ENCODE assay signal across 15 cellular contexts in the genomic region with DNA sequence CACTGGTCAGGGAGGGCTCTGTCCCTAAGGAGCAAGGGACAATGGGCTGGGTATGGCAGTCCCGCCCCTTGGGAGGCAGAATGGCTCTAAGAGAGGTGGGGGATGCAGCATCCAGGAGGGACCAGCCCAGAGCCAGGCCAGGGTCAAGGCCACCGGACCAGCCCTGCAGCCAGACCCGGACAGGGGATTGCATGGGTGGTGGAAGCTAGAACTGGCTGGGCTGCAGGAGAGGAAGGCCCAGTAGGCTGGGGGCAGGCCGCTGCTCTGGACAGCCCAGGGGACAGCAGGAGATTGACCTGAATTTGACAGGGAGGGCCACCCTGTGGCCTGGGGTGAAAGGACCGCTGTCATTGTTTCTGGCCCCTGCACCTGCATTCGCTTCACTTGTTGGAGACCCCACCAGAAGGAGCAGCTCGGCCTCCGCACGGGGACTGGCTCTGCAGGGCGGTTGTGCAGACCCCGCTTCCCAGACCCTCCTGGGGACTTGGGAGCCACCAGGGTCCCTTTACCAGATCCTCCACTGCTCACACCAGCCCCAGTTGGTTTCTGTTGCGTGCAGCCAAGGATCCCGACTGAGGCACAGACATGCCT. TPM values are rescaled to one million over a fixed set of nuclear protein-coding genes. Genes with fewer than 3 reads are reported as not detected.
DNase-seq lines count a peak whose midpoint lies in the region; ATAC-seq and TF ChIP-seq lines count a peak whose summit lies in the region.
"Had no signal": no experiment of that assay in that cellular context is flagged by ENCODE, and none has a peak within 500 bp of the region (broad histone marks: within the 10 kb centered on the region; RNA-seq: fewer than 3 reads in every experiment).

No MANE protein-coding gene starts in this region.

- peak; percentile 24 for ATAC-seq in HCT116
- ATAC-seq in natural killer cell: no peak
- no peak for ATAC-seq in HG03460 (IDR thresholded peaks at IDR 0.05; ENCODE audit: unreplicated experiment)
- ATAC-seq: activated T-helper 17 cell treated with anti-CD3 and anti-CD28 coated beads, Interleukin-2, amount 50 U/mL, for 72 hours had no signal

- H3K4me1 ChIP-seq in HCT116 (ENCODE audit: control insufficient read depth in 1 of 2, insufficient read depth in 2 of 2, low read length in 2 of 2): peaks cover 12 to 27% of the 10 kb centered on the region in 2 experiments
- peaks cover 94% of the 10 kb centered on the region for H3K4me1 ChIP-seq in muscle layer of colon (ENCODE audit: insufficient read depth, low read length)
- peaks cover 87% of the 10 kb centered on the region for H3K4me1 ChIP-seq in stomach smooth muscle (ENCODE audit: control insufficient read depth, insufficient read depth, low read length)

- H3K4me3 Mint-ChIP-seq in MCF 10A (ENCODE audit: unreplicated experiment): peak overlapping the region; percentile 4
- no peak overlapping the region for H3K4me3 Mint-ChIP-seq in natural killer cell
- H3K4me3 Mint-ChIP-seq: activated CD4-positive, alpha-beta memory T cell treated with anti-CD3 and anti-CD28 coated beads, Interleukin-2, amount 10 ng/mL, durations not matched to agents 7 days and 5 days; activated T-helper 17 cell treated with anti-CD3 and anti-CD28 coated beads, Interleukin-2, amount 50 U/mL, for 72 hours had no signal

- H3K36me3 Mint-ChIP-seq in MCF 10A (ENCODE audit: insufficient read depth, unreplicated experiment) (no peaks in the 10 kb centered on the region), natural killer cell (no peaks in the 10 kb centered on the region)

- H3K4me3 ChIP-seq in HCT116 (replicated peaks in 1 of 2; ENCODE audit: low read depth in 1 of 2, low read length in 2 of 2) (peak overlapping the region in 1 of 2 experiments; percentile 11; a peak in 1 of 4 replicates), muscle layer of colon (ENCODE audit: low read depth in 1 of 2, low read length in 2 of 2) (peak overlapping the region in 1 of 2 donors; percentile 24), stomach smooth muscle (ENCODE audit: low read length in 2 of 2) (peak overlapping the region; percentile 47)
- H3K4me3 ChIP-seq: vagina had no signal

- POLR2A ChIA-PET in HCT116 (lab: Charles Lee): no interaction called here
- POLR2A ChIA-PET in MCF 10A (lab: Yijun Ruan, JAX): interaction anchor here (0.6 to 4.7 kb wide), 13 partner anchors 10 to 366 kb away, joined by 3 to 53 read pairs (median 5); partner anchors contain the start of genes HES6 and SCLY

- no peaks in the 10 kb centered on the region for H3K9me2 ChIP-seq in HCT116 (ENCODE audit: insufficient read depth)

- no peaks in the 10 kb centered on the region for H3K36me3 ChIP-seq in HCT116 (ENCODE audit: control insufficient read depth in 1 of 2, insufficient read depth in 2 of 2, low read length in 2 of 2)
- no peaks in the 10 kb centered on the region for H3K36me3 ChIP-seq in muscle layer of colon (ENCODE audit: insufficient read depth, low read length)
- peaks cover 0 to 3% of the 10 kb centered on the region in 2 donors for H3K36me3 ChIP-seq in stomach smooth muscle (ENCODE audit: control insufficient read depth in 2 of 2, insufficient read depth in 2 of 2, low read length in 2 of 2)
- H3K36me3 ChIP-seq: vagina had no signal

- H3K9me3 ChIP-seq in HCT116 (ENCODE audit: control insufficient read depth in 1 of 2, insufficient read depth in 1 of 2, low read depth in 1 of 2, low read length in 2 of 2): no peaks in the 10 kb centered on the region
- no peaks in the 10 kb centered on the region for H3K9me3 ChIP-seq in muscle layer of colon (ENCODE audit: low read length)
- H3K9me3 ChIP-seq in stomach smooth muscle (ENCODE audit: control insufficient read depth in 2 of 2, low read length in 2 of 2): no peaks in the 10 kb centered on the region
- H3K9me3 ChIP-seq: vagina had no signal

- no peak for TF ChIP-seq CTCF in HCT116 (IDR thresholded peaks at IDR 0.05 in 2 of 3, conservative IDR thresholded peaks at IDR 0.05 in 1 of 3; ENCODE audit: borderline replicate concordance in 1 of 3, insufficient read depth in 1 of 3, low read depth in 2 of 3, low read length in 2 of 3)
- no peak for TF ChIP-seq CTCF in MCF 10A (IDR thresholded peaks at IDR 0.05; ENCODE audit: unreplicated experiment)
- TF ChIP-seq CTCF in natural killer cell (IDR thresholded peaks at IDR 0.05): no peak

- H3K27ac Mint-ChIP-seq in MCF 10A (ENCODE audit: low read depth, unreplicated experiment): peak overlapping the region; percentile 86
- H3K27ac Mint-ChIP-seq in natural killer cell: no peak overlapping the region
- H3K27ac Mint-ChIP-seq: activated CD4-positive, alpha-beta memory T cell treated with anti-CD3 and anti-CD28 coated beads, Interleukin-2, amount 10 ng/mL, durations not matched to agents 7 days and 5 days; activated T-helper 17 cell treated with anti-CD3 and anti-CD28 coated beads, Interleukin-2, amount 50 U/mL, for 72 hours had no signal

- H3K9ac ChIP-seq in HCT116 (ENCODE audit: low read length) (peak overlapping the region; percentile 14; the same call in 1 of the 2 replicates), muscle layer of colon (ENCODE audit: low read length) (peak overlapping the region; percentile 30), stomach smooth muscle (ENCODE audit: low read length in 2 of 2) (peak overlapping the region in 1 of 2 donors; percentile 32)

- no peak for TF ChIP-seq POLR2A in HCT116 (IDR thresholded peaks at IDR 0.05; ENCODE audit: borderline replicate concordance, extremely low read depth, insufficient read depth, insufficient read length)

- RAD21 ChIA-PET in HCT116 (lab: Charles Lee; ENCODE audit: low non-redundant PET in 1 of 2, low total read pairs in 2 of 2, uncharacterized antibody in 2 of 2, unreplicated experiment in 2 of 2): no interaction called here

- H3K9me3 Mint-ChIP-seq in MCF 10A (ENCODE audit: unreplicated experiment) (no peaks in the 10 kb centered on the region), natural killer cell (no peaks in the 10 kb centered on the region)
- H3K9me3 Mint-ChIP-seq: activated CD4-positive, alpha-beta memory T cell treated with anti-CD3 and anti-CD28 coated beads, Interleukin-2, amount 10 ng/mL, durations not matched to agents 7 days and 5 days; activated T-helper 17 cell treated with anti-CD3 and anti-CD28 coated beads, Interleukin-2, amount 50 U/mL, for 72 hours had no signal

- H3K27me3 ChIP-seq in HCT116 (ENCODE audit: insufficient read depth, low read length): no peaks in the 10 kb centered on the region
- no peaks in the 10 kb centered on the region for H3K27me3 ChIP-seq in muscle layer of colon (ENCODE audit: control insufficient read depth in 1 of 2, insufficient read depth in 2 of 2, low read length in 2 of 2)
- H3K27me3 ChIP-seq in stomach smooth muscle (ENCODE audit: control insufficient read depth in 1 of 2, insufficient read depth in 2 of 2, low read length in 2 of 2): no peaks in the 10 kb centered on the region
- H3K27me3 ChIP-seq: vagina had no signal

- peak overlapping the region; percentile 66 for H3K4me2 ChIP-seq in HCT116 (ENCODE audit: low read length)

- intact Hi-C loops in HCT116 (cut with micrococcal nuclease): no loop called here
- intact Hi-C loops in MCF 10A (cut with micrococcal nuclease): no loop called here
- intact Hi-C loops in natural killer cell (cut with micrococcal nuclease): no loop called here

- H2AFZ ChIP-seq in HCT116 (ENCODE audit: low read depth, low read length, poor library complexity, severe bottlenecking): no peak overlapping the region

- H4K20me1 ChIP-seq in HCT116 (ENCODE audit: insufficient read depth): no peaks in the 10 kb centered on the region

- no peak for TF ChIP-seq RAD21 in HCT116 (IDR thresholded peaks at IDR 0.05; ENCODE audit: low read depth)

- H3K27ac ChIP-seq in HCT116 (ENCODE audit: low read depth, low read length) (peak overlapping the region; percentile 53), muscle layer of colon (ENCODE audit: low read depth, low read length) (peak overlapping the region; percentile 80), stomach smooth muscle (ENCODE audit: low read length) (peak overlapping the region; percentile 78)

- peaks cover 9% of the 10 kb centered on the region; the same call in 1 of the 2 replicates for H3K79me2 ChIP-seq in HCT116 (ENCODE audit: insufficient read depth, low read length)

- H3K4me1 Mint-ChIP-seq in MCF 10A (ENCODE audit: insufficient read depth, unreplicated experiment) (peaks cover 39% of the 10 kb centered on the region), natural killer cell (peaks cover 13 to 29% of the 10 kb centered on the region in 2 donors)

- CTCF ChIA-PET in HCT116 (lab: Charles Lee) (no interaction called here), MCF 10A (lab: Yijun Ruan, JAX) (interaction anchor here (0.6 to 2.1 kb wide), 3 partner anchors 16 to 389 kb away, joined by 3 to 4 read pairs (median 4); no protein-coding TSS in a partner anchor)

- H3K27me3 Mint-ChIP-seq in MCF 10A (ENCODE audit: insufficient read depth, unreplicated experiment): no peaks in the 10 kb centered on the region
- peaks cover 0 to 7% of the 10 kb centered on the region in 2 donors for H3K27me3 Mint-ChIP-seq in natural killer cell (ENCODE audit: low read depth in 2 of 2)

- DNase-seq in HCT116 (ENCODE audit: low read depth, low spot score): no peak
- no peak for DNase-seq in MCF 10A (ENCODE audit: unreplicated experiment)
- no peak for DNase-seq in natural killer cell
- DNase-seq in AML-193 (lab: John Stamatoyannopoulos, UW): no peak
- DNase-seq: activated CD4-positive, alpha-beta memory T cell treated with anti-CD3 and anti-CD28 coated beads, Interleukin-2, amount 10 ng/mL, durations not matched to agents 7 days and 5 days; amygdala; GOT3; MV-4-11; NCI-H2171 treated with DMSO at 0.1 percent for 48 hours; stimulated activated CD4-positive, alpha-beta T cell treated with anti-CD3 and anti-CD28 coated beads, Interleukin-4, amount 100 ng/mL, for 24 hours had no signal

- BruUV-seq in HCT116 (replicated peaks; lab: Mats Ljungman, UMichigan): no TSS peak
- no TSS peak for BruUV-seq in MCF 10A (replicated peaks; lab: Mats Ljungman, UMichigan)

RNA-seq across cellular contexts. Expression of gene RAMP1, which starts 14.6 kb away (rescaled TPM):
- total RNA-seq in HCT116 (2021; ENCODE audit: unreplicated experiment) (23.4 TPM), MCF 10A (2022) (4.3 and 11.2 TPM in 2 replicates), natural killer cell (10 to 100 TPM in 1 of 3 donors, 1 to 10 TPM in 2; 3.9 to 11.0 (median 4.9) TPM)
- 41.1 and 42.2 TPM in 2 replicates for polyA plus RNA-seq in HCT116 (2012)
